ENCODE assay signal across 10 cellular contexts in genomic region chr20:33686984-33687366, GRCh38. TPM values are rescaled to one million over a fixed set of nuclear protein-coding genes. Genes with fewer than 3 reads are reported as not detected.
DNase-seq lines count a peak whose midpoint lies in the region; ATAC-seq and TF ChIP-seq lines count a peak whose summit lies in the region.
"Had no signal": no experiment of that assay in that cellular context is flagged by ENCODE, and none has a peak within 500 bp of the region (broad histone marks: within the 10 kb centered on the region; RNA-seq: fewer than 3 reads in every experiment).

No MANE protein-coding gene starts in this region.

- H3K4me1 ChIP-seq in ascending aorta, result peaks cover 3 to 4% of the 10 kb centered on the region in 2 donors
- peaks cover 35% of the 10 kb centered on the region for H3K4me1 ChIP-seq in mesodermal cell (ENCODE audit: control insufficient read depth, insufficient read depth, low read length, poor library complexity, severe bottlenecking)
- H3K4me1 ChIP-seq in vagina, result peaks cover 19% of the 10 kb centered on the region
- H3K4me1 ChIP-seq: pancreas had no signal

- H3K27me3 Mint-ChIP-seq in stimulated activated naive CD8-positive, alpha-beta T cell treated with anti-CD3 and anti-CD28 coated beads, Interleukin-15, Interleukin-2, amounts not matched to agents 100 ng/mL and 50 ng/mL, for 24 hours, result no peaks in the 10 kb centered on the region

- 88 to 95% methylated on average over 7 to 14 of the region's 14 CpGs for WGBS in mesodermal cell (ENCODE audit: insufficient coverage in 2 of 2), 2 experiments

- no peak for TF ChIP-seq POLR2A in vagina (IDR thresholded peaks at IDR 0.05)

- peak overlapping the region; percentile 78 for H3K27ac Mint-ChIP-seq in stimulated activated naive CD8-positive, alpha-beta T cell treated with anti-CD3 and anti-CD28 coated beads, Interleukin-15, Interleukin-2, amounts not matched to agents 100 ng/mL and 50 ng/mL, for 24 hours

- no peak for ATAC-seq in stimulated activated naive CD8-positive, alpha-beta T cell treated with anti-CD3 and anti-CD28 coated beads, Interleukin-15, Interleukin-2, amounts not matched to agents 100 U/mL and 50 U/mL, for 24 hours

- no peak for DNase-seq in stimulated activated naive CD8-positive, alpha-beta T cell treated with anti-CD3 and anti-CD28 coated beads, Interleukin-15, Interleukin-2, amounts not matched to agents 100 U/mL and 50 U/mL, for 24 hours
- no peak for DNase-seq in ascending aorta (ENCODE audit: low spot score in 2 of 2)
- DNase-seq in vagina (ENCODE audit: extremely low spot score in 2 of 2), result no peak
- no peak for DNase-seq in stimulated activated CD4-positive, alpha-beta T cell treated with anti-CD3 and anti-CD28 coated beads, Interleukin-4, amount 100 ng/mL, for 4 hours
- no peak for DNase-seq in HCEC 1CT
- no peak for DNase-seq in SK-N-DZ (ENCODE audit: low spot score)

- intact Hi-C loops in ascending aorta (cut with DNase I), result no loop called here
- intact Hi-C loops in vagina (cut with DNase I), result no loop called here

- peaks cover 75% of the 10 kb centered on the region for H3K4me1 Mint-ChIP-seq in stimulated activated naive CD8-positive, alpha-beta T cell treated with anti-CD3 and anti-CD28 coated beads, Interleukin-15, Interleukin-2, amounts not matched to agents 100 ng/mL and 50 ng/mL, for 24 hours (ENCODE audit: low read depth)

- no peaks in the 10 kb centered on the region for H3K36me3 ChIP-seq in ascending aorta
- no peaks in the 10 kb centered on the region for H3K36me3 ChIP-seq in mesodermal cell (ENCODE audit: control insufficient read depth, insufficient read depth, low read length)
- H3K36me3 ChIP-seq in vagina, result no peaks in the 10 kb centered on the region
- H3K36me3 ChIP-seq: pancreas had no signal

- H3K4me3 Mint-ChIP-seq in stimulated activated naive CD8-positive, alpha-beta T cell treated with anti-CD3 and anti-CD28 coated beads, Interleukin-15, Interleukin-2, amounts not matched to agents 100 ng/mL and 50 ng/mL, for 24 hours, result peak overlapping the region; percentile 67

- TF ChIP-seq CTCF in ascending aorta (IDR thresholded peaks at IDR 0.05), result no peak
- no peak for TF ChIP-seq CTCF in vagina (IDR thresholded peaks at IDR 0.05)

- H3K27ac ChIP-seq in ascending aorta (peak overlapping the region; percentile 46 to 58), mesodermal cell (ENCODE audit: low read depth, low read length, severe bottlenecking) (peak overlapping the region; percentile 41), vagina (peak overlapping the region; percentile 68)
- H3K27ac ChIP-seq: pancreas had no signal

- H3K4me3 ChIP-seq in ascending aorta (peak overlapping the region in 1 of 2 donors; percentile 43), mesodermal cell (ENCODE audit: extremely low read depth, insufficient read depth, low read length, poor library complexity, severe bottlenecking) (no peak overlapping the region), vagina (peak overlapping the region; percentile 35 to 59)

- H3K27me3 ChIP-seq in ascending aorta (no peaks in the 10 kb centered on the region), vagina (no peaks in the 10 kb centered on the region)
- H3K27me3 ChIP-seq: pancreas had no signal

- no peaks in the 10 kb centered on the region for H3K9me3 Mint-ChIP-seq in stimulated activated naive CD8-positive, alpha-beta T cell treated with anti-CD3 and anti-CD28 coated beads, Interleukin-15, Interleukin-2, amounts not matched to agents 100 ng/mL and 50 ng/mL, for 24 hours

- H3K36me3 Mint-ChIP-seq in stimulated activated naive CD8-positive, alpha-beta T cell treated with anti-CD3 and anti-CD28 coated beads, Interleukin-15, Interleukin-2, amounts not matched to agents 100 ng/mL and 50 ng/mL, for 24 hours (ENCODE audit: low read depth), result peaks cover 10% of the 10 kb centered on the region

- no peaks in the 10 kb centered on the region for H3K9me3 ChIP-seq in ascending aorta
- no peaks in the 10 kb centered on the region for H3K9me3 ChIP-seq in mesodermal cell (ENCODE audit: control insufficient read depth, low read length)
- no peaks in the 10 kb centered on the region for H3K9me3 ChIP-seq in vagina
- H3K9me3 ChIP-seq: pancreas had no signal

RNA-seq across cellular contexts. Expression of gene E2F1, which starts 0.8 kb away (rescaled TPM):
- total RNA-seq in ascending aorta, result 0.53 TPM
- polyA plus RNA-seq in mesodermal cell (2013, experiment 1 of 2), result 10.5 TPM
- polyA plus RNA-seq in mesodermal cell (2013, experiment 2 of 2), result 11.0 TPM
- total RNA-seq in vagina, result 0.49 TPM
- polyA plus RNA-seq in SK-N-DZ (2014; cell fraction: cytosol; rRNA removed), result 217 and 226 TPM in 2 replicates
- polyA plus RNA-seq in SK-N-DZ (2014; cell fraction: nucleus; rRNA removed), result 524 and 528 TPM in 2 replicates

RNA-seq across cellular contexts. Expression of gene NECAB3, which starts 12.7 kb away (rescaled TPM):
- total RNA-seq in ascending aorta, result 21.3 TPM
- 29.1 TPM for polyA plus RNA-seq in mesodermal cell (2013, experiment 1 of 2)
- 27.1 TPM for polyA plus RNA-seq in mesodermal cell (2013, experiment 2 of 2)
- total RNA-seq in vagina, result 29.2 TPM
- 83.8 and 101 TPM in 2 replicates for polyA plus RNA-seq in SK-N-DZ (2014; cell fraction: cytosol; rRNA removed)
- 281 and 314 TPM in 2 replicates for polyA plus RNA-seq in SK-N-DZ (2014; cell fraction: nucleus; rRNA removed)

RNA-seq across cellular contexts. Expression of gene ACTL10, which starts 20.2 kb away (rescaled TPM):
- total RNA-seq in ascending aorta (26.3 TPM), vagina (1.5 TPM)
- polyA plus RNA-seq in mesodermal cell (2013, experiment 1 of 2), result 0.18 TPM
- 0.25 TPM for polyA plus RNA-seq in mesodermal cell (2013, experiment 2 of 2)
- polyA plus RNA-seq in SK-N-DZ (2014; cell fraction: cytosol; rRNA removed), result 0.80 and 1.2 TPM in 2 replicates
- 0.43 and 0.94 TPM in 2 replicates for polyA plus RNA-seq in SK-N-DZ (2014; cell fraction: nucleus; rRNA removed)
- total RNA-seq: RPMI7951 had no signal

RNA-seq across cellular contexts. Expression of gene C20orf144, which starts 24.8 kb away (rescaled TPM):
- total RNA-seq in ascending aorta, result not detected
- polyA plus RNA-seq in mesodermal cell (2013, experiment 1 of 2), result 0.15 TPM
- not detected for polyA plus RNA-seq in mesodermal cell (2013, experiment 2 of 2)
- total RNA-seq in vagina, result not detected
- polyA plus RNA-seq in SK-N-DZ (2014; cell fraction: cytosol; rRNA removed), result 0.09 and 0.85 TPM in 2 replicates
- not detected in 2 replicates for polyA plus RNA-seq in SK-N-DZ (2014; cell fraction: nucleus; rRNA removed)

RNA-seq across cellular contexts. Expression of gene PXMP4, which starts 33.1 kb away (rescaled TPM):
- total RNA-seq in ascending aorta, result 38.0 TPM
- 2.0 TPM for polyA plus RNA-seq in mesodermal cell (2013, experiment 1 of 2)
- 2.1 TPM for polyA plus RNA-seq in mesodermal cell (2013, experiment 2 of 2)
- total RNA-seq in vagina, result 6.6 TPM
- 23.8 and 29.7 TPM in 2 replicates for polyA plus RNA-seq in SK-N-DZ (2014; cell fraction: cytosol; rRNA removed)
- polyA plus RNA-seq in SK-N-DZ (2014; cell fraction: nucleus; rRNA removed), result 10.2 and 12.1 TPM in 2 replicates

Comparison
In these comparisons a context has a peak if more than half of its experiments do, and no peak if none do; other contexts are left out.
1. RNA of gene ACTL10, which starts 20.2 kb away (total RNA-seq): 26.3 TPM in ascending aorta (single experiment); 1.5 TPM in vagina (single experiment); every median in the first group is over 10 times any median in the second.
2. Peak in every context shown above with its lines, with median percentiles within 50 percentile points of each other: H3K27ac ChIP-seq.